In genomic region chr4:85725727-85726170, GRCh38 we compare ENCODE assay signal across 1 cellular context.
TF ChIP-seq lines count a peak whose summit lies in the region.

No MANE protein-coding gene starts in this region.

TF ChIP-seq in GM12878, 131 proteins besides CTCF, POLR2A, EP300 and RAD21 (continued from another document and continues in another):
- TF ChIP-seq USF1 (IDR thresholded peaks at IDR 0.05; ENCODE audit: borderline replicate concordance, extremely low read length, insufficient read depth, low read depth, low read length): no peak
- no peak for TF ChIP-seq NFXL1 (IDR thresholded peaks at IDR 0.05; ENCODE audit: borderline replicate concordance)
- no peak for TF ChIP-seq SMARCA5 (IDR thresholded peaks at IDR 0.05)
- no peak for TF ChIP-seq ATF3 (IDR thresholded peaks at IDR 0.05; ENCODE audit: borderline replicate concordance, extremely low read depth, low read depth, low read length)
- no peak for TF ChIP-seq E4F1 (IDR thresholded peaks at IDR 0.05; ENCODE audit: borderline replicate concordance, partially characterized antibody)
- 0 out of 4 replicates have a peak, but pooled peaks of 1 of the 2 experiments have one; percentile 13 for TF ChIP-seq SRF (IDR thresholded peaks at IDR 0.05; ENCODE audit: low read depth in 2 of 2, low read length in 2 of 2)
- peak; percentile 30; the same call in 1 of the 2 replicates for TF ChIP-seq BCL11A (IDR thresholded peaks at IDR 0.05; ENCODE audit: low read depth, low read length)
- TF ChIP-seq YY1 (IDR thresholded peaks at IDR 0.05; ENCODE audit: low read depth, low read length): peak; percentile 30; the same call in 1 of the 2 replicates
- TF ChIP-seq POLR2AphosphoS5 (IDR thresholded peaks at IDR 0.05; ENCODE audit: low read length): no peak
- no peak for TF ChIP-seq PAX8 (IDR thresholded peaks at IDR 0.05)
- TF ChIP-seq BCL3 (IDR thresholded peaks at IDR 0.05; ENCODE audit: borderline replicate concordance, insufficient read depth, low read depth, low read length, poor library complexity, severe bottlenecking): peak; percentile 58
- TF ChIP-seq BRCA1 (IDR thresholded peaks at IDR 0.05; ENCODE audit: low read depth, low read length): no peak
- no peak for TF ChIP-seq NR2C1 (IDR thresholded peaks at IDR 0.05)
- no peak for TF ChIP-seq ZBTB11 (CRISPR knock-in tag; IDR thresholded peaks at IDR 0.05)
- no peak for TF ChIP-seq ZSCAN29 (IDR thresholded peaks at IDR 0.05)
- no peak for TF ChIP-seq CHD1 (IDR thresholded peaks at IDR 0.05; ENCODE audit: low read depth, low read length)
- peak; percentile 49 for TF ChIP-seq RUNX3 (IDR thresholded peaks at IDR 0.05; ENCODE audit: low read length)
- no peak for TF ChIP-seq CHD4 (IDR thresholded peaks at IDR 0.05)
- TF ChIP-seq CEBPZ (IDR thresholded peaks at IDR 0.05; ENCODE audit: low read depth, low read length): no peak
- peak in 1 of 2 experiments; percentile 53; a peak in 1 of 4 replicates for TF ChIP-seq ETV6 (conservative IDR thresholded peaks at IDR 0.05 in 1 of 2, IDR thresholded peaks at IDR 0.05 in 1 of 2; ENCODE audit: borderline replicate concordance in 1 of 2, low read depth in 1 of 2)
- no peak for TF ChIP-seq SMAD5 (IDR thresholded peaks at IDR 0.05; ENCODE audit: low read depth)
- TF ChIP-seq FOXM1 (IDR thresholded peaks at IDR 0.05; ENCODE audit: low read depth, low read length): 0 out of 2 replicates have a peak, but pooled peaks have one; percentile 37
- peak; percentile 36; the same call in 1 of the 2 replicates for TF ChIP-seq PAX5 (IDR thresholded peaks at IDR 0.05; ENCODE audit: borderline replicate concordance, low read depth, low read length)
- TF ChIP-seq LARP7 (IDR thresholded peaks at IDR 0.05): no peak
- TF ChIP-seq NRF1 (conservative IDR thresholded peaks at IDR 0.05; ENCODE audit: low read depth, low read length): no peak
- TF ChIP-seq EED (IDR thresholded peaks at IDR 0.05; ENCODE audit: low read depth): peak; percentile 90
- no peak for TF ChIP-seq ZNF687 (IDR thresholded peaks at IDR 0.05)
- no peak for TF ChIP-seq NFYA (IDR thresholded peaks at IDR 0.05; ENCODE audit: borderline replicate concordance, low read depth, low read length)
- TF ChIP-seq MTA3 (IDR thresholded peaks at IDR 0.05; ENCODE audit: borderline replicate concordance, low read length): peak; percentile 31; the same call in 1 of the 2 replicates
- no peak for TF ChIP-seq MYC (IDR thresholded peaks at IDR 0.05; ENCODE audit: insufficient read depth, insufficient read length, insufficient replicate concordance, low read length, severe bottlenecking)
- no peak for TF ChIP-seq FOS (IDR thresholded peaks at IDR 0.05; ENCODE audit: borderline replicate concordance, extremely low read depth, insufficient read length)
- no peak for TF ChIP-seq CBFB (IDR thresholded peaks at IDR 0.05; ENCODE audit: low read depth)
- peak; percentile 70; the same call in 1 of the 2 replicates for TF ChIP-seq NFIC (IDR thresholded peaks at IDR 0.05; ENCODE audit: low read depth, low read length)
- TF ChIP-seq KDM1A (IDR thresholded peaks at IDR 0.05; ENCODE audit: borderline replicate concordance): no peak
- TF ChIP-seq CREB1 (IDR thresholded peaks at IDR 0.05; ENCODE audit: low read depth): 0 out of 2 replicates have a peak, but pooled peaks have one; percentile 25
- no peak for TF ChIP-seq CBX3 (IDR thresholded peaks at IDR 0.05; ENCODE audit: borderline replicate concordance, low read depth)
- no peak for TF ChIP-seq ZBTB4 (CRISPR knock-in tag; IDR thresholded peaks at IDR 0.05)
- TF ChIP-seq WRNIP1 (IDR thresholded peaks at IDR 0.05; ENCODE audit: borderline replicate concordance, low read depth, low read length): no peak
- TF ChIP-seq IRF5 (IDR thresholded peaks at IDR 0.05; ENCODE audit: borderline replicate concordance): no peak
- TF ChIP-seq BHLHE40 (IDR thresholded peaks at IDR 0.05; ENCODE audit: borderline replicate concordance in 1 of 2, low read depth in 2 of 2, low read length in 1 of 2): no peak
